22 cellular contexts compared by ENCODE assay signal in the genomic region with DNA sequence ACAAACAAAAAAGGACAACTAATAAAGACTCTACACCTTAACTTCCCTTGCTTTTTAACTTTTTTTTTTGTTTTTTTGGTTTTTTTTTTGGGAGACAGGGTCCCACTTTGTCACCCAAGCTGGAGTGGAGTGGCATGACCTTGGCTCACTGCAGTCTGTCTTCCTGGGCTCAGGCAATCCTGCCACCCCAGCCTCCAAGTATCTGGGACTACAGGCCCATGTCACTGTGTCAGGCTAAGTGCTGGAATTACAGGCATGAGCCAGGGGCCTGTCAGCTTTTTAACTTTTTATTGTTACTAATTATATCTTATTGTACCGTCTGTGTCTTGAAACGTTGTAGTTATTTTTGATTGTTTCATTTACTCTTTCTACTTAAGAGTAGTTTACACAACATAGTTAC. TPM values are rescaled to one million over a fixed set of nuclear protein-coding genes. Genes with fewer than 3 reads are reported as not detected.
DNase-seq lines count a peak whose midpoint lies in the region; ATAC-seq and TF ChIP-seq lines count a peak whose summit lies in the region.
"Had no signal": no experiment of that assay in that cellular context is flagged by ENCODE, and none has a peak within 500 bp of the region (broad histone marks: within the 10 kb centered on the region; RNA-seq: fewer than 3 reads in every experiment).

No MANE protein-coding gene starts in this region.

- ATAC-seq in Right ventricle myocardium superior (ENCODE audit: poor library complexity) (peak; percentile 94), left cardiac atrium (peak; percentile 55 to 67), GM21717 (IDR thresholded peaks at IDR 0.05; ENCODE audit: unreplicated experiment) (no peak), HG03095 (IDR thresholded peaks at IDR 0.05; ENCODE audit: unreplicated experiment) (no peak)
- ATAC-seq: A549, GM12878 had no signal

- TF ChIP-seq CTCF in right atrium auricular region (IDR thresholded peaks at IDR 0.05), result no peak
- TF ChIP-seq CTCF in cardiac muscle cell (IDR thresholded peaks at IDR 0.05; ENCODE audit: low read depth, low read length), result no peak

- intact Hi-C loops in Right ventricle myocardium superior (cut with DNase I), result no loop called here
- intact Hi-C loops in left cardiac atrium (cut with DNase I), result no loop called here

- peak; percentile 44 for DNase-seq in Right ventricle myocardium superior
- no peak for DNase-seq in right atrium auricular region (ENCODE audit: low spot score)
- peak in 1 of 2 donors; percentile 5 for DNase-seq in cardiac muscle cell (ENCODE audit: low read depth in 1 of 2, low spot score in 1 of 2)
- DNase-seq in left cardiac atrium, result no peak
- no peak for DNase-seq in NCI-H2196 treated with DMSO at 0.1 percent for 48 hours (lab: John Stamatoyannopoulos, UW; ENCODE audit: unreplicated experiment)
- DNase-seq: 8988T; ACHN; AML-193; BE2C; CD4-positive, alpha-beta T cell; CD8-positive, alpha-beta memory T cell; DMS 273 treated with DMSO at 0.1 percent for 48 hours; DMS79; EL; GDM1; GOT3; HCEC 1CT had no signal

- no peaks in the 10 kb centered on the region for H3K27me3 ChIP-seq in right atrium auricular region
- H3K27me3 ChIP-seq in cardiac muscle cell, result no peaks in the 10 kb centered on the region
- H3K27me3 ChIP-seq: BE2C; BLaER1 treated with 17β-estradiol and CSF1 and Interleukin-3, amounts not matched to agents 10 nM and 100 nM had no signal

- H3K4me1 ChIP-seq in right atrium auricular region (no peaks in the 10 kb centered on the region), cardiac muscle cell (ENCODE audit: low read depth) (peaks cover 8% of the 10 kb centered on the region)
- H3K4me1 ChIP-seq: A549; BE2C; BLaER1 treated with 17β-estradiol and CSF1 and Interleukin-3, amounts not matched to agents 10 nM and 100 nM had no signal

- peak overlapping the region in 1 of 2 donors; percentile 41 for H3K27ac ChIP-seq in right atrium auricular region
- H3K27ac ChIP-seq in cardiac muscle cell, result peak overlapping the region; percentile 39
- H3K27ac ChIP-seq: A549; BLaER1 treated with 17β-estradiol and CSF1 and Interleukin-3, amounts not matched to agents 10 nM and 100 nM had no signal

- H3K4me3 ChIP-seq in right atrium auricular region (no peak overlapping the region), cardiac muscle cell (no peak overlapping the region)
- H3K4me3 ChIP-seq: A549; BLaER1 treated with 17β-estradiol and CSF1 and Interleukin-3, amounts not matched to agents 10 nM and 100 nM; GM12878 had no signal

- H3K36me3 ChIP-seq in right atrium auricular region, result no peaks in the 10 kb centered on the region
- no peaks in the 10 kb centered on the region for H3K36me3 ChIP-seq in cardiac muscle cell
- H3K36me3 ChIP-seq: BE2C had no signal

- H3K9me3 ChIP-seq in right atrium auricular region (no peaks in the 10 kb centered on the region), cardiac muscle cell (ENCODE audit: low read depth) (no peaks in the 10 kb centered on the region)
- H3K9me3 ChIP-seq: A549, BE2C had no signal

RNA-seq across cellular contexts. Expression of gene WDR7, which starts 25.5 kb away (rescaled TPM):
- total RNA-seq in Right ventricle myocardium superior, result 23.1 TPM
- total RNA-seq in right atrium auricular region, result 10 to 100 TPM; 22.3 to 24.0 TPM
- 9.2 and 9.8 TPM in 2 replicates for total RNA-seq in cardiac muscle cell
- 6.9 and 15.0 TPM in 2 replicates for polyA plus RNA-seq in cardiac muscle cell
- 10 to 100 TPM; 23.2 to 29.1 TPM for total RNA-seq in left cardiac atrium

RNA-seq across cellular contexts. Expression of gene TXNL1, which starts 38.2 kb away (rescaled TPM):
- total RNA-seq in Right ventricle myocardium superior (113 TPM), right atrium auricular region (10 to 100 TPM; 45.8 to 59.1 TPM), cardiac muscle cell (45.3 and 51.0 TPM in 2 replicates), left cardiac atrium (10 to 100 TPM; 69.5 to 71.9 TPM)
- polyA plus RNA-seq in cardiac muscle cell, result 76.7 and 77.4 TPM in 2 replicates

Comparison
In these comparisons a context has a peak if more than half of its experiments do, and no peak if none do; other contexts are left out.
1. ATAC-seq: peak in Right ventricle myocardium superior (single experiment) and left cardiac atrium (2 of 2); none in GM21717 (single experiment) and HG03095 (single experiment).